In genomic region chr1:174021611-174022079, GRCh38 we compare ENCODE assay signal across 1 cellular context.
TF ChIP-seq lines count a peak whose summit lies in the region.

No MANE protein-coding gene starts in this region.

TF ChIP-seq in K562, 482 proteins besides CTCF, POLR2A, EP300 and RAD21 (continued from another document and continues in another):
- TF ChIP-seq ZBTB2 (IDR thresholded peaks at IDR 0.05) (no peak), FOXJ2 (tag; IDR thresholded peaks at IDR 0.05) (no peak), CBFA2T2 (conservative IDR thresholded peaks at IDR 0.05) (no peak), ZNF551 (CRISPR knock-in tag; IDR thresholded peaks at IDR 0.05) (no peak), SAFB2 (IDR thresholded peaks at IDR 0.05; ENCODE audit: borderline replicate concordance, low read depth, low read length, severe bottlenecking) (no peak), SUPT5H (IDR thresholded peaks at IDR 0.05) (no peak), E2F1 (CRISPR knock-in tag; IDR thresholded peaks at IDR 0.05) (no peak), RNF219 (CRISPR knock-in tag; IDR thresholded peaks at IDR 0.05) (no peak), ZNF609 (CRISPR knock-in tag; IDR thresholded peaks at IDR 0.05; ENCODE audit: borderline replicate concordance) (0 out of 2 replicates have a peak, but pooled peaks have one; percentile 55), RBFOX2 (IDR thresholded peaks at IDR 0.05; ENCODE audit: low read depth, low read length) (no peak), ZNF449 (CRISPR knock-in tag; IDR thresholded peaks at IDR 0.05) (no peak), LARP7 (IDR thresholded peaks at IDR 0.05) (no peak), SIX5 (IDR thresholded peaks at IDR 0.05; ENCODE audit: borderline replicate concordance in 1 of 2, insufficient read depth in 1 of 2, low read depth in 1 of 2, low read length in 2 of 2) (no peak), FOXA1 (IDR thresholded peaks at IDR 0.05; ENCODE audit: borderline replicate concordance) (no peak), ZNF277 (CRISPR knock-in tag; IDR thresholded peaks at IDR 0.05; ENCODE audit: borderline replicate concordance) (no peak), BMI1 (IDR thresholded peaks at IDR 0.05; ENCODE audit: low read length) (no peak), ZNF316 (IDR thresholded peaks at IDR 0.05) (no peak), TCFL5 (CRISPR knock-in tag; conservative IDR thresholded peaks at IDR 0.05) (no peak), UBTF (IDR thresholded peaks at IDR 0.05; ENCODE audit: borderline replicate concordance in 1 of 2, low read depth in 2 of 2, low read length in 2 of 2) (peak in 1 of 2 experiments; percentile 82; a peak in 3 of 4 replicates), MCM2 (IDR thresholded peaks at IDR 0.05; ENCODE audit: low read depth) (no peak), CHD1 (IDR thresholded peaks at IDR 0.05; ENCODE audit: low read length) (peak; percentile 94), NR1H2 (CRISPR knock-in tag; IDR thresholded peaks at IDR 0.05) (no peak), BACH1 (tag; IDR thresholded peaks at IDR 0.05) (no peak), NFE2 (IDR thresholded peaks at IDR 0.05; ENCODE audit: low read depth) (no peak), SFPQ (IDR thresholded peaks at IDR 0.05; ENCODE audit: low read depth, low read length) (no peak), TEAD1 (CRISPR knock-in tag; IDR thresholded peaks at IDR 0.05) (peak; percentile 6 to 59; a peak in 1 of 4 replicates), FOXK2 (conservative IDR thresholded peaks at IDR 0.05 in 1 of 2, IDR thresholded peaks at IDR 0.05 in 1 of 2; ENCODE audit: low read depth in 2 of 2) (peak; percentile 57 to 87; a peak in 3 of 4 replicates)
